In the genomic region with DNA sequence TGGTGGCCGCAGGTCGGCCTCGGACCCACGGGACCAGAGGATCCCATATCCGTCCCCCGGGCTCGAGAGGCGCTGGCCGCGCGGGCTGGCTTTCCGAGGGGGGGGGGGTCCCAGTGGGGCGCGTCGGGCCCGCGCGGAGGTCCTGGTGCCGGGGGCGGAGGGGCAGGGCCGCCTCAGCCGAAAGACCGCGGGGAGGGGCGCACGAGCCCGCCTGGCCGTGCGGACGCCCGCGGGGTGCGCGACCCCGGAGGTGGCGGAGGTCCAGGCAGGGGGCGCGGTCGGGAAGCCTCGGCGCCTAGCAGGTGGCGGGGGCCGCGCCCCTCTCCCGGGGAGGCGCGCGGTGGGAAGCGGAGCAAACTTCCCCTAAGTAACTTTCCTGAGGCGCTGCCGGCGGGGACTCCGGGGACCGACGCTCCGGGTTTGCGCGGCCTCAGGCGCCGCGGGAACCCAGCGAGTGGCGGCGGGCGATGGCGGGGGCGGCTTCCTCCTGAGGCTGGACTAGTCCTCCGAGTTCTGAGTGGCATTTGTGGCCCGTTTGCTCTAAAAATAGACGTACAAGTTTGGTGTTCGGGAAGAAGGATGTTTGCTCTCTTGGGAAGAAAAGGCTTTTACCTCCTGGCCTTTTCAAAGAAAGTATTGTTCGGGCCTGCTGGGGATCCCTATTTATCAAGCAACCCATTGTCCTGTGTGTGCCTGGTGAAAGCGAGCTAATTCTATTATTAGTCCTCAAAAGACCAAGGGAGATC, we compare ENCODE assay signal across 1 cellular context.
TF ChIP-seq lines count a peak whose summit lies in the region.

No MANE protein-coding gene starts in this region.

TF ChIP-seq in Ishikawa, 13 proteins besides CTCF, POLR2A, EP300 and RAD21 (continued from another document):
- TF ChIP-seq REST (IDR thresholded peaks at IDR 0.05; ENCODE audit: low read depth) (no peak), YY1 (IDR thresholded peaks at IDR 0.05; ENCODE audit: low read depth) (no peak), NFIC (IDR thresholded peaks at IDR 0.05) (no peak), CEBPB (IDR thresholded peaks at IDR 0.05) (no peak), FOXM1 (IDR thresholded peaks at IDR 0.05; ENCODE audit: borderline replicate concordance, low read depth) (no peak), TEAD4 (IDR thresholded peaks at IDR 0.05) (no peak)
